ENCODE assay signal across 16 cellular contexts in the genomic region with DNA sequence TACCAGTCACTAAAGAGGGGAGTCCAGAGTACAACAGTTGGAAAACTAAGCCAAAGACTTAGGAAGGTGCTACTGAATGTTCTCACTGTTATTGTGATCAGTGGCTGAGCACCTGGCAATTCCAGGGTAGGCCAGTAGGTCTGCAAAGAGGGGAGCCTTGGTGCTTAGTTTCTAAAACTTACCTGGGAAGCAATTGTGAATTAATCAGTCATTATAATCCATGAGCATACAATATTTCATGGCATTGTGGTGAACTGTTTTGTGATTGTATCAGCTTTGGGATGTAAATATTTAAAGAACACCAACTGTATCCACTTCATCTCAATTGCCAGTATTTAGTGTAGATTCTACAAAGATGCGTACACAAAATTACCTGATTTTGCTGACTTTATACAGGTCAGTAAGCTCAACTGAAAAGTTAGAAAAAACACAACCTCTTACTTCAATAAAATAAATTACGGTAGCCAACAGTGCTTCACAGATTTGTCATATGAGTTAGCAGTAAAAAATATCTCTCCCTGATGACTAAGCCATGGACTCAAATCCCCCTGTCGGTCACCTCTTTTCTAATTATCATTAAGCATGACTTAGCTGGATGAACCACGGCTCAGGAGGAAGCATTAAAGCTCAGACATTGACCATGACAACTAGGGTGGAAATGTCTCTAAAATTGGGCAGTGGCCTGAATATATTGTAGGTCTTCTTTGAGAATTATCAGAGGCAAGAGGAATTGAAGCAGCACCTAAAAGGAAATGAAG. TPM values are rescaled to one million over a fixed set of nuclear protein-coding genes. Genes with fewer than 3 reads are reported as not detected.
DNase-seq lines count a peak whose midpoint lies in the region; ATAC-seq and TF ChIP-seq lines count a peak whose summit lies in the region.
"Had no signal": no experiment of that assay in that cellular context is flagged by ENCODE, and none has a peak within 500 bp of the region (broad histone marks: within the 10 kb centered on the region; RNA-seq: fewer than 3 reads in every experiment).

No MANE protein-coding gene starts in this region.

- DNase-seq in GM12864 (ENCODE audit: low read depth) (no peak), NOMO-1 treated with DMSO at 0.1 percent for 48 hours (lab: John Stamatoyannopoulos, UW; ENCODE audit: unreplicated experiment) (peak; percentile 83), epithelial cell of proximal tubule (ENCODE audit: low read depth) (no peak), mesenchymal stem cell (no peak), DMS79 (lab: John Stamatoyannopoulos, UW) (no peak)
- DNase-seq in stimulated activated naive CD8-positive, alpha-beta T cell treated with anti-CD3 and anti-CD28 coated beads, Interleukin-15, Interleukin-2, amounts not matched to agents 100 U/mL and 50 U/mL, for 24 hours, result no peak
- DNase-seq: activated CD8-positive, alpha-beta memory T cell treated with anti-CD3 and anti-CD28 coated beads, Interleukin-2, amount 50 U/mL, for 4 hours; Kasumi-1; NCI-H2171; psoas muscle; stimulated activated CD4-positive, alpha-beta T cell treated with anti-CD3 and anti-CD28 coated beads, Interleukin-4, amount 100 ng/mL, for 24 hours; stomach had no signal

- H2AK5ac ChIP-seq in mesenchymal stem cell (ENCODE audit: low read length, severe bottlenecking), result no peak overlapping the region

- H3K4ac ChIP-seq in mesenchymal stem cell (ENCODE audit: low read depth in 1 of 2, low read length in 2 of 2), result no peak overlapping the region

- H2BK120ac ChIP-seq in mesenchymal stem cell (ENCODE audit: low read depth, low read length), result no peak overlapping the region

- H2BK12ac ChIP-seq in mesenchymal stem cell (ENCODE audit: low read length in 2 of 2), result no peak overlapping the region

- H3K4me3 ChIP-seq in BLaER1 treated with 17β-estradiol and CSF1 and Interleukin-3, amounts not matched to agents 10 nM and 100 nM, result no peak overlapping the region
- H3K4me3 ChIP-seq in GM12864 (ENCODE audit: low read depth, low read length) (no peak overlapping the region), epithelial cell of proximal tubule (ENCODE audit: low read depth, low read length) (no peak overlapping the region), mesenchymal stem cell (ENCODE audit: insufficient read depth in 1 of 2, low read depth in 1 of 2, low read length in 2 of 2) (no peak overlapping the region), gastroesophageal sphincter (no peak overlapping the region)
- H3K4me3 ChIP-seq: coronary artery, psoas muscle, stomach had no signal

- H3K36me3 ChIP-seq in BLaER1 treated with 17β-estradiol and CSF1 and Interleukin-3, amounts not matched to agents 10 nM and 100 nM, result no peaks in the 10 kb centered on the region
- no peaks in the 10 kb centered on the region for H3K36me3 ChIP-seq in mesenchymal stem cell (ENCODE audit: control insufficient read depth in 1 of 2, insufficient read depth in 2 of 2, low read depth in 1 of 2, low read length in 2 of 2)
- no peaks in the 10 kb centered on the region for H3K36me3 ChIP-seq in gastroesophageal sphincter
- H3K36me3 ChIP-seq: stomach had no signal

- H3K14ac ChIP-seq in mesenchymal stem cell (ENCODE audit: low read length in 2 of 2), result no peak overlapping the region

- TF ChIP-seq CTCF in GM12864 (IDR thresholded peaks at IDR 0.05; ENCODE audit: low read depth, low read length, missing control alignments) (peak; percentile 33), epithelial cell of proximal tubule (conservative IDR thresholded peaks at IDR 0.05; ENCODE audit: low read depth, low read length) (peak; percentile 5), gastroesophageal sphincter (IDR thresholded peaks at IDR 0.05) (no peak)

- no peak overlapping the region for H4K8ac ChIP-seq in mesenchymal stem cell (ENCODE audit: low read length)

- no peak overlapping the region for H3K23ac ChIP-seq in mesenchymal stem cell (ENCODE audit: low read length in 2 of 2)

- peaks cover 65 to 73% (median 69%) of the 10 kb centered on the region in 10 experiments for H3K4me1 ChIP-seq in BLaER1 treated with 17β-estradiol and CSF1 and Interleukin-3, amounts not matched to agents 10 nM and 100 nM
- H3K4me1 ChIP-seq in mesenchymal stem cell (ENCODE audit: control insufficient read depth, insufficient read depth, low read depth, low read length) (no peaks in the 10 kb centered on the region), gastroesophageal sphincter (peaks cover 0 to 18% (median 7%) of the 10 kb centered on the region in 3 donors)
- H3K4me1 ChIP-seq: psoas muscle had no signal

- no peak overlapping the region for H2AFZ ChIP-seq in mesenchymal stem cell (ENCODE audit: low read depth, low read length)

- no peak for TF ChIP-seq EP300 in gastroesophageal sphincter (IDR thresholded peaks at IDR 0.05)

- no peak overlapping the region for H2BK5ac ChIP-seq in mesenchymal stem cell (ENCODE audit: low read depth, low read length, poor library complexity, severe bottlenecking)

- H3K4me2 ChIP-seq in BLaER1 treated with 17β-estradiol and CSF1 and Interleukin-3, amounts not matched to agents 10 nM and 100 nM, result peak overlapping the region; percentile 43 to 86 (median 73)
- no peak overlapping the region for H3K4me2 ChIP-seq in mesenchymal stem cell (ENCODE audit: low read length, poor library complexity, severe bottlenecking)

- peaks cover 6 to 14% (median 8%) of the 10 kb centered on the region in 11 experiments for H3K27me3 ChIP-seq in BLaER1 treated with 17β-estradiol and CSF1 and Interleukin-3, amounts not matched to agents 10 nM and 100 nM
- H3K27me3 ChIP-seq in mesenchymal stem cell (ENCODE audit: control insufficient read depth in 1 of 2, insufficient read depth in 1 of 2, low read length in 2 of 2), result peaks cover 6 to 62% of the 10 kb centered on the region in 2 experiments
- H3K27me3 ChIP-seq in gastroesophageal sphincter, result no peaks in the 10 kb centered on the region
- H3K27me3 ChIP-seq: stomach had no signal

- no peak for ATAC-seq in stimulated activated naive CD8-positive, alpha-beta T cell treated with anti-CD3 and anti-CD28 coated beads, Interleukin-15, Interleukin-2, amounts not matched to agents 100 U/mL and 50 U/mL, for 24 hours
- ATAC-seq in gastroesophageal sphincter, result no peak
- ATAC-seq: Panc1, psoas muscle had no signal

- no peak overlapping the region for H2BK15ac ChIP-seq in mesenchymal stem cell (ENCODE audit: low read depth, poor library complexity, severe bottlenecking)

- H3K9ac ChIP-seq in BLaER1 treated with 17β-estradiol and CSF1 and Interleukin-3, amounts not matched to agents 10 nM and 100 nM, result no peak overlapping the region
- H3K9ac ChIP-seq in mesenchymal stem cell (ENCODE audit: low read length), result no peak overlapping the region

- TF ChIP-seq POLR2A in gastroesophageal sphincter (IDR thresholded peaks at IDR 0.05), result no peak

- no peaks in the 10 kb centered on the region for H4K20me1 ChIP-seq in BLaER1 treated with 17β-estradiol and CSF1 and Interleukin-3, amounts not matched to agents 10 nM and 100 nM

- H3K9me3 ChIP-seq in BLaER1 treated with 17β-estradiol and CSF1 and Interleukin-3, amounts not matched to agents 10 nM and 100 nM (replicated peaks in 1 of 11), result peaks cover 7 to 56% (median 32%) of the 10 kb centered on the region in 11 experiments; a peak in 19 of 22 replicates
- H3K9me3 ChIP-seq in mesenchymal stem cell (ENCODE audit: control insufficient read depth, low read length) (no peaks in the 10 kb centered on the region), gastroesophageal sphincter (no peaks in the 10 kb centered on the region)
- H3K9me3 ChIP-seq: psoas muscle, stomach had no signal

- H3K18ac ChIP-seq in mesenchymal stem cell (ENCODE audit: low read depth in 1 of 2, low read length in 2 of 2), result no peak overlapping the region

- H3K79me1 ChIP-seq in mesenchymal stem cell (replicated peaks; ENCODE audit: low read length, poor library complexity, severe bottlenecking), result no peaks in the 10 kb centered on the region

- peak overlapping the region in 8 of 11 experiments; percentile 2 to 65 (median 42); a peak in 8 of 22 replicates for H3K27ac ChIP-seq in BLaER1 treated with 17β-estradiol and CSF1 and Interleukin-3, amounts not matched to agents 10 nM and 100 nM
- H3K27ac ChIP-seq in mesenchymal stem cell (ENCODE audit: low read length, poor library complexity, severe bottlenecking), result no peak overlapping the region
- no peak overlapping the region for H3K27ac ChIP-seq in gastroesophageal sphincter
- H3K27ac ChIP-seq: coronary artery, psoas muscle, stomach had no signal

- 86% methylated on average over 4 of the region's 4 CpGs for WGBS in mesenchymal stem cell
- 61 to 77% methylated on average over 3 to 4 of the region's 4 CpGs for WGBS in gastroesophageal sphincter (ENCODE audit: low coverage in 1 of 2), 2 donors

- H4K91ac ChIP-seq in mesenchymal stem cell (ENCODE audit: low read length), result no peak overlapping the region

RNA-seq across cellular contexts. Expression of a gene that starts 30.8 kb away (rescaled TPM):
- total RNA-seq in epithelial cell of proximal tubule (1.5 and 7.8 TPM in 2 replicates), gastroesophageal sphincter (10 to 100 TPM in 2 of 4 donors, 1 to 10 TPM in 2; 7.1 to 12.6 (median 10.6) TPM)
- polyA plus RNA-seq in mesenchymal stem cell (2013, experiment 1 of 2), result 0.58 TPM
- 0.56 TPM for polyA plus RNA-seq in mesenchymal stem cell (2013, experiment 2 of 2)

Comparison
In these comparisons a context has a peak if more than half of its experiments do, and no peak if none do; other contexts are left out.
1. H3K27ac ChIP-seq: peak in BLaER1 treated with 17β-estradiol and CSF1 and Interleukin-3, amounts not matched to agents 10 nM and 100 nM (8 of 11); none in mesenchymal stem cell (single experiment) and gastroesophageal sphincter (0 of 4).
2. CTCF ChIP-seq: peak in GM12864 (single experiment) and epithelial cell of proximal tubule (single experiment); none in gastroesophageal sphincter (0 of 4).